Comparison of ENCODE assay signal across 24 cellular contexts in the genomic region with DNA sequence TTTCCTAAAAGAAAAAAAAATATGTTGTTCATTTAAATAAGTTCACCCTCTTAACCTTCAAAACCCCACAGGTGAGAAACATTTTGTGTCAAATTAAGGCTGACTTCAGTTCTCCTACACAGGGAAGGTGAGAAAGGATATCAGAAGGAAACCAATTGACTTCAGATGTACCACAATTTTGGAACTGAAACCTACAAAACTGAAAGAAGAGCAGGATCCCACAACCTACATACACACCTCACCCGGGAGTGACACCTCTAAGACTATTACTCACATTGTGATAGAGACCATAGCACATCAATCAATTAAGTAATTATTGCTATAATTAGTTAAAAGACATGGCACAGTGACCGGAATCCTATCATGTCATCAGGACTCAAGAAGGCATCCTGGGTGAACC.
"Had no signal": no experiment of that assay in that cellular context is flagged by ENCODE, and none has a peak within 500 bp of the region (broad histone marks: within the 10 kb centered on the region; RNA-seq: fewer than 3 reads in every experiment).

No MANE protein-coding gene starts in this region.

- ATAC-seq: activated CD4-positive, CD25-positive, alpha-beta regulatory T cell treated with anti-CD3 and anti-CD28 coated beads, Interleukin-2, amount 50 U/mL, for 24 hours; activated CD8-positive, alpha-beta memory T cell treated with anti-CD3 and anti-CD28 coated beads, Interleukin-2, amount 10 ng/mL, durations not matched to agents 7 days and 5 days; activated CD8-positive, alpha-beta T cell treated with anti-CD3 and anti-CD28 coated beads, Interleukin-2, amount 10 ng/mL, durations not matched to agents 7 days and 5 days; esophagus mucosa; T-helper 17 cell had no signal

- DNase-seq: activated B cell treated with CpG ODN at 0.5 μM for 24 hours; activated CD4-positive, alpha-beta memory T cell treated with anti-CD3 and anti-CD28 coated beads for 36 hours; activated CD4-positive, alpha-beta T cell treated with anti-CD3 and anti-CD28 coated beads for 48 hours; activated CD8-positive, alpha-beta memory T cell treated with anti-CD3 and anti-CD28 coated beads, Interleukin-2, amount 10 ng/mL, durations not matched to agents 7 days and 5 days; activated CD8-positive, alpha-beta memory T cell treated with anti-CD3 and anti-CD28 coated beads, Interleukin-2, amount 50 U/mL, for 4 hours; activated CD8-positive, alpha-beta T cell treated with anti-CD3 and anti-CD28 coated beads, Interleukin-2, amount 10 ng/mL, durations not matched to agents 7 days and 5 days; activated effector memory CD4-positive, alpha-beta T cell treated with anti-CD3 and anti-CD28 coated beads, Interleukin-2, amount 50 U/mL, for 16 hours; activated naive CD4-positive, alpha-beta T cell treated with anti-CD3 and anti-CD28 coated beads for 36 hours; activated T-cell treated with anti-CD3 and anti-CD28 coated beads, Interleukin-2, amount 50 U/mL, for 1 hour; activated T-cell treated with anti-CD3 and anti-CD28 coated beads, Interleukin-2, amount 50 U/mL, for 48 hours; amniotic stem cell; anterior cingulate cortex; brain microvascular endothelial cell; dorsolateral prefrontal cortex; effector memory CD4-positive, alpha-beta T cell; endodermal cell; foreskin fibroblast; head of caudate nucleus; T-helper 17 cell; T1000; WERI-Rb-1 had no signal

- H3K4me3 ChIP-seq: coronary artery, dorsolateral prefrontal cortex had no signal

- H3K36me3 ChIP-seq: brain microvascular endothelial cell, WERI-Rb-1 had no signal

- H3K27me3 ChIP-seq: brain microvascular endothelial cell had no signal

- H3K27ac ChIP-seq: brain microvascular endothelial cell, coronary artery, dorsolateral prefrontal cortex, WERI-Rb-1 had no signal
